1 cellular context compared by ENCODE assay signal in the genomic region with DNA sequence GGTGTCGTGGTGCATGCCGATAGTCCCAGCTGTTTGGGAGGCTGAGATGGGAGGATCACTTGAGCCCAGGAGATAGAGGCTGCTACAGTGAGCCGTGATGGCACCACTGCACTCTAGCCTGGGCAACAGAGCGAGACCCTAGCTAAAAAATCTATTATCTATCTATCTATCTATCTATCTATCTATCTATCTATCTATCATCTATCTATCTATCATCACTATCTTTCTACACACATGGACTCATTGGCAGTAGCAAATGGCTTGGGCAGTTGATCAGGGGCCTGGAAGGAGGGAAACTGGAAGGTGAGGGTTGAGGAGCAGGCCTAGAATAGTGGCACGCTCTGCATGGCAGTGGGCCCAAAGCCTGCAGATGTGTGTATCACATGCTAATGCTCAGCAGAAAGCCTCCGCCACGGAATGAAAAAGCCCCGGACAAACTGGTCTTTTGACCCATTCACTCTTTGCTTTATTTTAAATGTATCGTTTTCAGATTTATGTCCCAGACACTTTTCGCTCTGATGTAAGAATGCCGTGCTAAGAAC.
TF ChIP-seq lines count a peak whose summit lies in the region.

No MANE protein-coding gene starts in this region.

TF ChIP-seq in K562, 482 proteins besides CTCF, POLR2A, EP300 and RAD21:
- TF ChIP-seq CTBP1 (IDR thresholded peaks at IDR 0.05; ENCODE audit: borderline replicate concordance) (no peak), DACH1 (IDR thresholded peaks at IDR 0.05; ENCODE audit: partially characterized antibody) (peak; percentile 91)
